In the genomic region with DNA sequence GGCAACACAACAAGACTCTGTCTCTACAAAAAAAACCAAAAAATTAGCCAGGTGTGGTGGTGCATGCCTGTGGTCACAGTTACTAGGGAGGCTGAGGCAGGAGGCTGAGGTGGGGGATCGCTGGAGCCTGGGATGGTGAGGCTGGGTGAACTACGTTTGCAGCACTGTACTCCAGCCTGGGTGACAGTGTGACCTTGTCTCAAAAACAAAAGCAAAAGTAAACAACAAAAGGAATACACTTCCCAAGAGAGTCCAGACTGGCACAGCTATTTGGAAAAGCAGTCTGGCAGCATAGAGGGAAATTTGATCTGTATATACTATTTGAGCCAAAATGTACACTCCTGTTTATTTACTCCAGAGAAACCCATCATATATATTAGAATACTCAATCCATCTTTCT, we compare ENCODE assay signal across 26 cellular contexts.
DNase-seq lines count a peak whose midpoint lies in the region; ATAC-seq and TF ChIP-seq lines count a peak whose summit lies in the region.
"Had no signal": no experiment of that assay in that cellular context is flagged by ENCODE, and none has a peak within 500 bp of the region (broad histone marks: within the 10 kb centered on the region; RNA-seq: fewer than 3 reads in every experiment).

No MANE protein-coding gene starts in this region.

- H3K9me3 ChIP-seq in right lobe of liver (no peaks in the 10 kb centered on the region), left lung (no peaks in the 10 kb centered on the region)
- H3K9me3 ChIP-seq: A549, pancreas had no signal

- H3K27me3 ChIP-seq in right lobe of liver, result no peaks in the 10 kb centered on the region
- H3K27me3 ChIP-seq in left lung, result no peaks in the 10 kb centered on the region
- H3K27me3 ChIP-seq: neural progenitor cell, pancreas had no signal

- no peak overlapping the region for H3K27ac Mint-ChIP-seq in glutamatergic neuron (ENCODE audit: unreplicated experiment)
- H3K27ac Mint-ChIP-seq: activated B cell treated with CpG ODN at 0.5 μM for 24 hours; activated CD4-positive, alpha-beta T cell treated with anti-CD3 and anti-CD28 coated beads, Interleukin-2, amount 10 ng/mL, durations not matched to agents 7 days and 5 days; activated naive CD8-positive, alpha-beta T cell; CD4-positive, alpha-beta T cell; neural progenitor cell; stimulated activated naive B cell treated with anti-CD40 and anti-IgM and Interleukin-4, amounts not matched to agents 10 μg/mL and 1 μg/mL and 100 μg/mL, for 72 hours had no signal

- no peak for TF ChIP-seq POLR2A in right lobe of liver (IDR thresholded peaks at IDR 0.05)

- H3K4me3 ChIP-seq in right lobe of liver (no peak overlapping the region), left lung (no peak overlapping the region)
- H3K4me3 ChIP-seq: A549, GM12878, neural progenitor cell, pancreas had no signal

- no peaks in the 10 kb centered on the region for H3K36me3 ChIP-seq in right lobe of liver
- H3K36me3 ChIP-seq in left lung, result no peaks in the 10 kb centered on the region
- H3K36me3 ChIP-seq: neural progenitor cell, pancreas had no signal

- H3K27me3 Mint-ChIP-seq in glutamatergic neuron (ENCODE audit: unreplicated experiment), result no peaks in the 10 kb centered on the region
- H3K27me3 Mint-ChIP-seq: activated B cell treated with CpG ODN at 0.5 μM for 24 hours; activated CD4-positive, alpha-beta T cell treated with anti-CD3 and anti-CD28 coated beads, Interleukin-2, amount 10 ng/mL, durations not matched to agents 7 days and 5 days; activated naive CD8-positive, alpha-beta T cell; CD4-positive, alpha-beta T cell; stimulated activated naive B cell treated with anti-CD40 and anti-IgM and Interleukin-4, amounts not matched to agents 10 μg/mL and 1 μg/mL and 100 μg/mL, for 72 hours had no signal

- ATAC-seq in right lobe of liver (peak; percentile 33 to 82 (median 69)), left lung (no peak)
- ATAC-seq: A549; GM12878; pancreas; stimulated activated naive B cell treated with anti-CD40 and anti-IgM and Interleukin-4, amounts not matched to agents 10 μg/mL and 1 μg/mL and 100 μg/mL, for 72 hours had no signal

- peak; percentile 7 for DNase-seq in NCI-H1694 treated with DMSO at 0.1 percent for 48 hours (lab: John Stamatoyannopoulos, UW)
- no peak for DNase-seq in NCI-H1694 (lab: John Stamatoyannopoulos, UW)
- DNase-seq in H4 (ENCODE audit: low spot score), result peak; percentile 28
- peak; percentile 76 for DNase-seq in NCI-H2171 treated with DMSO at 0.1 percent for 48 hours (lab: John Stamatoyannopoulos, UW)
- no peak for DNase-seq in right lobe of liver
- no peak for DNase-seq in glutamatergic neuron
- DNase-seq in left lung, result no peak
- DNase-seq in mucosa of gallbladder (ENCODE audit: low spot score), result no peak
- DNase-seq: activated B cell treated with CpG ODN at 0.5 μM for 24 hours; activated CD4-positive, alpha-beta T cell treated with anti-CD3 and anti-CD28 coated beads, Interleukin-2, amount 10 ng/mL, durations not matched to agents 7 days and 5 days; activated effector memory CD4-positive, alpha-beta T cell treated with Interleukin-2 at 50 U/mL for 16 hours; activated T-cell treated with anti-CD3 and anti-CD28 coated beads, Interleukin-2, amount 50 U/mL, for 1 hour; aorta; CD4-positive, alpha-beta T cell; effector CD8-positive, alpha-beta T cell; mesendoderm; NCI-H146; NCI-H446 treated with DMSO at 0.1 percent for 48 hours; pancreas; stimulated activated naive B cell treated with anti-CD40 and anti-IgM and Interleukin-4, amounts not matched to agents 10 μg/mL and 1 μg/mL and 100 μg/mL, for 72 hours had no signal

- H3K27ac ChIP-seq in right lobe of liver, result no peak overlapping the region
- H3K27ac ChIP-seq in left lung, result no peak overlapping the region
- H3K27ac ChIP-seq: A549, epithelial cell of prostate, KMS-11, neural progenitor cell, pancreas had no signal

- no peaks in the 10 kb centered on the region for H3K4me1 Mint-ChIP-seq in glutamatergic neuron (ENCODE audit: low read depth, unreplicated experiment)
- H3K4me1 Mint-ChIP-seq: activated CD4-positive, alpha-beta T cell treated with anti-CD3 and anti-CD28 coated beads, Interleukin-2, amount 10 ng/mL, durations not matched to agents 7 days and 5 days had no signal

- intact Hi-C loops in right lobe of liver (cut with DNase I) (no loop called here), left lung (cut with DNase I) (no loop called here)

- TF ChIP-seq CTCF in right lobe of liver (IDR thresholded peaks at IDR 0.05) (no peak), glutamatergic neuron (IDR thresholded peaks at IDR 0.05; ENCODE audit: partially characterized antibody, unreplicated experiment) (no peak), left lung (IDR thresholded peaks at IDR 0.05) (no peak)

- no peaks in the 10 kb centered on the region for H3K9me3 Mint-ChIP-seq in glutamatergic neuron (ENCODE audit: unreplicated experiment)
- H3K9me3 Mint-ChIP-seq: activated B cell treated with CpG ODN at 0.5 μM for 24 hours; CD4-positive, alpha-beta T cell; neural progenitor cell had no signal

- 14% methylated on average over 1 of the region's 2 CpGs for WGBS in right lobe of liver (ENCODE audit: insufficient coverage, low coverage, low lambda C conversion rate, missing lambda C conversion rate)

- no peaks in the 10 kb centered on the region for H3K4me1 ChIP-seq in right lobe of liver
- H3K4me1 ChIP-seq in left lung, result peaks cover 0 to 6% of the 10 kb centered on the region in 2 donors
- H3K4me1 ChIP-seq: A549, neural progenitor cell, pancreas had no signal

- no peaks in the 10 kb centered on the region for H3K36me3 Mint-ChIP-seq in glutamatergic neuron (ENCODE audit: unreplicated experiment)
- H3K36me3 Mint-ChIP-seq: neural progenitor cell; stimulated activated naive B cell treated with anti-CD40 and anti-IgM and Interleukin-4, amounts not matched to agents 10 μg/mL and 1 μg/mL and 100 μg/mL, for 72 hours had no signal

- H3K4me3 Mint-ChIP-seq in glutamatergic neuron (ENCODE audit: unreplicated experiment), result no peak overlapping the region
- H3K4me3 Mint-ChIP-seq: activated B cell treated with CpG ODN at 0.5 μM for 24 hours; activated CD4-positive, alpha-beta T cell treated with anti-CD3 and anti-CD28 coated beads, Interleukin-2, amount 10 ng/mL, durations not matched to agents 7 days and 5 days; activated naive CD8-positive, alpha-beta T cell; CD4-positive, alpha-beta T cell; neural progenitor cell; stimulated activated naive B cell treated with anti-CD40 and anti-IgM and Interleukin-4, amounts not matched to agents 10 μg/mL and 1 μg/mL and 100 μg/mL, for 72 hours had no signal

Comparison
In these comparisons a context has a peak if more than half of its experiments do, and no peak if none do; other contexts are left out.
1. DNase-seq: peak in NCI-H1694 treated with DMSO at 0.1 percent for 48 hours (single experiment), H4 (single experiment) and NCI-H2171 treated with DMSO at 0.1 percent for 48 hours (single experiment); none in NCI-H1694 (single experiment), right lobe of liver (0 of 3), glutamatergic neuron (single experiment), left lung (0 of 2) and mucosa of gallbladder (single experiment).